Comparison of ENCODE assay signal across 8 cellular contexts in the genomic region with DNA sequence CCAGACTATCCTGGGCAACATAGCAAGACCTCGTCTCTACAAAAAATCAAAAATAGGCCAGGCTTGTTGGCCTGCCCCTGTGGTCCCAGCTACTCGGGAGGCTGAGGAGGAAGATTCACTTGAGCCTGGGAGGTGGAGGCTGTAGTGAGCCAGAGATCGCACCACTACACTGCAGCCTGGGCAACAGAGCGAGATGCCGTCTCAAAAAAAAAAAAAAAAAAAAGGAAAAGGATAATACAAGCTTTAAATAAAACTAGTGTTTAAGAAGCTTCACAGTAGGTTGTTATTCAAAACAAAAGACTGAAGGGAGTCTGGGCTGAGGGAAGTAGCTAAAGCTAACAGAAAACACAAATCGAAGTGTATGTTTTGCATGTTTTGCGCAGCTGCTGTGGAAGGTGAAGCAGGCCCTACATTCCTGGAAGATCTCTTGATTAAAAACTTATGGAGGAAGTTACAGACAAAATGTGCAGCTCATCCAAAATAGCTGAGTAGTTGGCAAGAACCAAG. TPM values are rescaled to one million over a fixed set of nuclear protein-coding genes. Genes with fewer than 3 reads are reported as not detected.
A peak's percentile ranks its signal among the peaks of the same experiment; 100 is the strongest.
DNase-seq lines count a peak whose midpoint lies in the region; ATAC-seq and TF ChIP-seq lines count a peak whose summit lies in the region.

No MANE protein-coding gene starts in this region.

- no peaks in the 10 kb centered on the region for H3K36me3 ChIP-seq in skeletal muscle tissue (ENCODE audit: control insufficient read depth in 3 of 3, insufficient read depth in 3 of 3, low read length in 3 of 3)

- H3K27ac Mint-ChIP-seq in HFFc6 (peak overlapping the region; percentile 87), glutamatergic neuron (ENCODE audit: unreplicated experiment) (peak overlapping the region; percentile 75)

- TF ChIP-seq CTCF in HFFc6 (IDR thresholded peaks at IDR 0.05) (no peak), WI38 (IDR thresholded peaks at IDR 0.05; ENCODE audit: low read depth, low read length) (no peak), glutamatergic neuron (IDR thresholded peaks at IDR 0.05; ENCODE audit: partially characterized antibody, unreplicated experiment) (no peak)

- H3K4me3 ChIP-seq in WI38 (ENCODE audit: low read depth, low read length) (peak overlapping the region; percentile 89), skeletal muscle tissue (ENCODE audit: low read length in 3 of 3) (peak overlapping the region; percentile 79 to 95 (median 86))

- DNase-seq in ELR (ENCODE audit: low read depth) (peak; percentile 28), HFFc6 (peak; percentile 15), glutamatergic neuron (no peak), GF-D8 (lab: John Stamatoyannopoulos, UW) (no peak)
- no peak for DNase-seq in activated CD8-positive, alpha-beta memory T cell treated with anti-CD3 and anti-CD28 coated beads, Interleukin-2, amount 50 U/mL, for 48 hours

- no peaks in the 10 kb centered on the region for H3K9me3 Mint-ChIP-seq in HFFc6
- no peaks in the 10 kb centered on the region for H3K9me3 Mint-ChIP-seq in glutamatergic neuron (ENCODE audit: unreplicated experiment)

- peak overlapping the region; percentile 83 to 90 (median 87) for H3K9ac ChIP-seq in skeletal muscle tissue (ENCODE audit: low read depth in 1 of 3, low read length in 3 of 3)

- peak overlapping the region; percentile 93 for H3K27ac ChIP-seq in skeletal muscle tissue (ENCODE audit: low read depth, low read length)

- peaks cover 0 to 7% (median 5%) of the 10 kb centered on the region in 3 donors for H3K4me1 ChIP-seq in skeletal muscle tissue (ENCODE audit: control insufficient read depth in 3 of 3, insufficient read depth in 3 of 3, low read length in 3 of 3)

- H3K27me3 Mint-ChIP-seq in HFFc6 (ENCODE audit: insufficient read depth) (no peaks in the 10 kb centered on the region), glutamatergic neuron (ENCODE audit: unreplicated experiment) (peaks cover 10% of the 10 kb centered on the region)

- H3K4me1 Mint-ChIP-seq in HFFc6 (ENCODE audit: low read depth), result peaks cover 29% of the 10 kb centered on the region
- H3K4me1 Mint-ChIP-seq in glutamatergic neuron (ENCODE audit: low read depth, unreplicated experiment), result peaks cover 4% of the 10 kb centered on the region

- no peaks in the 10 kb centered on the region for H3K9me3 ChIP-seq in skeletal muscle tissue (ENCODE audit: control insufficient read depth in 3 of 3, low read length in 3 of 3)

- H3K4me3 Mint-ChIP-seq in HFFc6, result peak overlapping the region; percentile 89
- H3K4me3 Mint-ChIP-seq in glutamatergic neuron (ENCODE audit: unreplicated experiment), result peak overlapping the region; percentile 91

- no peaks in the 10 kb centered on the region for H3K27me3 ChIP-seq in skeletal muscle tissue (ENCODE audit: control insufficient read depth in 3 of 3, insufficient read depth in 3 of 3, low read length in 3 of 3)

- H3K36me3 Mint-ChIP-seq in HFFc6 (ENCODE audit: low read depth) (no peaks in the 10 kb centered on the region; the same call in 1 of the 2 replicates), glutamatergic neuron (ENCODE audit: unreplicated experiment) (no peaks in the 10 kb centered on the region)

- ATAC-seq in GM18907 (IDR thresholded peaks at IDR 0.05; ENCODE audit: unreplicated experiment), result no peak

RNA-seq across cellular contexts. Expression of a gene that starts 0.6 kb away (rescaled TPM):
- total RNA-seq in HFFc6 (2021; fragmentation: NEBNext Ultra II Directional; extraction: Animal tissue kit (Norgen Biotek cat#: 25700)), result 10 to 100 TPM in 1 of 6 experiments, 1 to 10 TPM in 5; 5.7 to 12.0 (median 8.2) TPM
- total RNA-seq in glutamatergic neuron (ENCODE audit: unreplicated experiment) (10.4 TPM), skeletal muscle tissue (3.1 TPM)

Comparison
In these comparisons a context has a peak if more than half of its experiments do, and no peak if none do; other contexts are left out.
1. DNase-seq: peak in ELR (single experiment) and HFFc6 (single experiment); none in glutamatergic neuron (single experiment), activated CD8-positive, alpha-beta memory T cell treated with anti-CD3 and anti-CD28 coated beads, Interleukin-2, amount 50 U/mL, for 48 hours (single experiment) and GF-D8 (single experiment).